Comparison of ENCODE assay signal across 8 cellular contexts in genomic region chr1:113928129-113928949, GRCh38. TPM values are rescaled to one million over a fixed set of nuclear protein-coding genes. Genes with fewer than 3 reads are reported as not detected.
A peak's percentile ranks its signal among the peaks of the same experiment; 100 is the strongest.
DNase-seq lines count a peak whose midpoint lies in the region; ATAC-seq and TF ChIP-seq lines count a peak whose summit lies in the region.

No MANE protein-coding gene starts in this region.

- CTCF ChIA-PET in MCF 10A (lab: Yijun Ruan, JAX): interaction anchor here (0.6 to 5.3 kb wide), 7 partner anchors 15 to 1212 kb away, joined by 3 to 48 read pairs (median 4); partner anchors contain the start of genes AP4B1 and DCLRE1B

- H3K9me3 ChIP-seq in liver (ENCODE audit: control insufficient read depth in 4 of 4, low read length in 3 of 4): no peaks in the 10 kb centered on the region
- no peaks in the 10 kb centered on the region for H3K9me3 ChIP-seq in tibial nerve

- H3K4me3 ChIP-seq in LNCaP clone FGC (ENCODE audit: low read depth, low read length): peak overlapping the region; percentile 92
- peak overlapping the region; percentile 65 to 97 (median 93) for H3K4me3 ChIP-seq in liver (ENCODE audit: low read depth in 1 of 3, low read length in 3 of 3)
- peak overlapping the region; percentile 90 to 97 (median 94) for H3K4me3 ChIP-seq in tibial nerve

- no peaks in the 10 kb centered on the region for H3K9me3 Mint-ChIP-seq in activated T-cell treated with anti-CD3 and anti-CD28 coated beads, Interleukin-2, amount 50 U/mL, for 72 hours
- H3K9me3 Mint-ChIP-seq in MCF 10A (ENCODE audit: unreplicated experiment): no peaks in the 10 kb centered on the region

- intact Hi-C loops in MCF 10A (cut with micrococcal nuclease): no loop called here

- H3K4me3 Mint-ChIP-seq in activated T-cell treated with anti-CD3 and anti-CD28 coated beads, Interleukin-2, amount 50 U/mL, for 72 hours: peak overlapping the region; percentile 92 to 94
- peak overlapping the region; percentile 95 for H3K4me3 Mint-ChIP-seq in MCF 10A (ENCODE audit: unreplicated experiment)

- H3K36me3 ChIP-seq in liver (ENCODE audit: control insufficient read depth in 4 of 4, insufficient read depth in 3 of 4, low read depth in 1 of 4, low read length in 3 of 4): no peaks in the 10 kb centered on the region
- H3K36me3 ChIP-seq in tibial nerve: no peaks in the 10 kb centered on the region

- no peak for ATAC-seq in activated T-cell treated with anti-CD3 and anti-CD28 coated beads, Interleukin-2, amount 50 U/mL, for 72 hours (replicated peaks in 1 of 2)

- H3K4me1 ChIP-seq in liver (ENCODE audit: control insufficient read depth in 4 of 4, insufficient read depth in 4 of 4, low read length in 3 of 4): peaks cover 5 to 39% (median 26%) of the 10 kb centered on the region in 4 donors
- peaks cover 0 to 41% (median 34%) of the 10 kb centered on the region in 4 donors for H3K4me1 ChIP-seq in tibial nerve

- POLR2A ChIA-PET in MCF 10A (lab: Yijun Ruan, JAX): interaction anchor here (0.5 to 9.2 kb wide), 15 partner anchors 8 to 829 kb away, joined by 3 to 228 read pairs (median 5); partner anchors contain the start of genes AP4B1, CSDE1, DCLRE1B and OLFML3

- TF ChIP-seq POLR2A in tibial nerve (IDR thresholded peaks at IDR 0.05): no peak

- 7% methylated on average over 7 of the region's 7 CpGs for WGBS in liver
- 20 to 24% methylated on average over 7 of the region's 7 CpGs for WGBS in tibial nerve, 2 donors

- peak overlapping the region; percentile 70 to 85 for H3K9ac ChIP-seq in liver (ENCODE audit: low read depth in 1 of 2, low read length in 2 of 2)

- peaks cover 5 to 6% of the 10 kb centered on the region in 2 donors for H3K36me3 Mint-ChIP-seq in activated T-cell treated with anti-CD3 and anti-CD28 coated beads, Interleukin-2, amount 50 U/mL, for 72 hours (ENCODE audit: insufficient read depth in 2 of 2)
- peaks cover 4% of the 10 kb centered on the region for H3K36me3 Mint-ChIP-seq in MCF 10A (ENCODE audit: insufficient read depth, unreplicated experiment)

- no peaks in the 10 kb centered on the region for H3K27me3 Mint-ChIP-seq in activated T-cell treated with anti-CD3 and anti-CD28 coated beads, Interleukin-2, amount 50 U/mL, for 72 hours (ENCODE audit: low read depth)
- no peaks in the 10 kb centered on the region for H3K27me3 Mint-ChIP-seq in MCF 10A (ENCODE audit: insufficient read depth, unreplicated experiment)

- peaks cover 53% of the 10 kb centered on the region for H3K4me1 Mint-ChIP-seq in activated T-cell treated with anti-CD3 and anti-CD28 coated beads, Interleukin-2, amount 50 U/mL, for 72 hours (ENCODE audit: low read depth)
- peaks cover 39% of the 10 kb centered on the region for H3K4me1 Mint-ChIP-seq in MCF 10A (ENCODE audit: insufficient read depth, unreplicated experiment)

- no peak for TF ChIP-seq RAD21 in liver (IDR thresholded peaks at IDR 0.05)

- TF ChIP-seq EP300 in tibial nerve (IDR thresholded peaks at IDR 0.05): no peak

- BruUV-seq in MCF 10A (replicated peaks; lab: Mats Ljungman, UMichigan): no TSS peak

- no peak for TF ChIP-seq CTCF in LNCaP clone FGC (IDR thresholded peaks at IDR 0.05; ENCODE audit: control insufficient read depth, extremely low read depth, insufficient read depth)
- no peak for TF ChIP-seq CTCF in MCF 10A (IDR thresholded peaks at IDR 0.05; ENCODE audit: unreplicated experiment)
- no peak for TF ChIP-seq CTCF in liver (IDR thresholded peaks at IDR 0.05; ENCODE audit: low read depth, low read length, missing input control)
- no peak for TF ChIP-seq CTCF in tibial nerve (IDR thresholded peaks at IDR 0.05)

- H3K27me3 ChIP-seq in liver (ENCODE audit: control insufficient read depth in 4 of 4, insufficient read depth in 4 of 4, low read length in 3 of 4) (no peaks in the 10 kb centered on the region), tibial nerve (no peaks in the 10 kb centered on the region)

- H3K27ac Mint-ChIP-seq in activated T-cell treated with anti-CD3 and anti-CD28 coated beads, Interleukin-2, amount 50 U/mL, for 72 hours: peak overlapping the region; percentile 94
- peak overlapping the region; percentile 97 for H3K27ac Mint-ChIP-seq in MCF 10A (ENCODE audit: low read depth, unreplicated experiment)

- H3K27ac ChIP-seq in liver (ENCODE audit: low read depth in 1 of 2, low read length in 2 of 2): peak overlapping the region; percentile 94 to 100
- peak overlapping the region; percentile 90 to 98 (median 94) for H3K27ac ChIP-seq in tibial nerve

- DNase-seq in activated T-cell treated with anti-CD3 and anti-CD28 coated beads, Interleukin-2, amount 50 U/mL, for 72 hours: no peak
- no peak for DNase-seq in activated T-cell treated with anti-CD3 and anti-CD28 coated beads, Interleukin-2, amount 50 U/mL, for 1 hour
- DNase-seq in LNCaP clone FGC (ENCODE audit: low read depth) (no peak), MCF 10A (ENCODE audit: unreplicated experiment) (no peak), tibial nerve (ENCODE audit: low spot score in 2 of 2) (no peak), NCI-H748 (lab: John Stamatoyannopoulos, UW; ENCODE audit: unreplicated experiment) (no peak)
- no peak for DNase-seq in activated CD4-positive, alpha-beta T cell treated with anti-CD3 and anti-CD28 coated beads, Interleukin-2, amount 50 U/mL, for 1 hour

TF ChIP-seq in liver, 16 proteins besides CTCF, POLR2A, EP300 and RAD21:
- TF ChIP-seq FOXA2 (IDR thresholded peaks at IDR 0.05) (no peak), GABPA (IDR thresholded peaks at IDR 0.05 in 1 of 2, conservative IDR thresholded peaks at IDR 0.05 in 1 of 2) (no peak), NR2F2 (IDR thresholded peaks at IDR 0.05) (no peak)
- TF ChIP-seq, protein P1, sequence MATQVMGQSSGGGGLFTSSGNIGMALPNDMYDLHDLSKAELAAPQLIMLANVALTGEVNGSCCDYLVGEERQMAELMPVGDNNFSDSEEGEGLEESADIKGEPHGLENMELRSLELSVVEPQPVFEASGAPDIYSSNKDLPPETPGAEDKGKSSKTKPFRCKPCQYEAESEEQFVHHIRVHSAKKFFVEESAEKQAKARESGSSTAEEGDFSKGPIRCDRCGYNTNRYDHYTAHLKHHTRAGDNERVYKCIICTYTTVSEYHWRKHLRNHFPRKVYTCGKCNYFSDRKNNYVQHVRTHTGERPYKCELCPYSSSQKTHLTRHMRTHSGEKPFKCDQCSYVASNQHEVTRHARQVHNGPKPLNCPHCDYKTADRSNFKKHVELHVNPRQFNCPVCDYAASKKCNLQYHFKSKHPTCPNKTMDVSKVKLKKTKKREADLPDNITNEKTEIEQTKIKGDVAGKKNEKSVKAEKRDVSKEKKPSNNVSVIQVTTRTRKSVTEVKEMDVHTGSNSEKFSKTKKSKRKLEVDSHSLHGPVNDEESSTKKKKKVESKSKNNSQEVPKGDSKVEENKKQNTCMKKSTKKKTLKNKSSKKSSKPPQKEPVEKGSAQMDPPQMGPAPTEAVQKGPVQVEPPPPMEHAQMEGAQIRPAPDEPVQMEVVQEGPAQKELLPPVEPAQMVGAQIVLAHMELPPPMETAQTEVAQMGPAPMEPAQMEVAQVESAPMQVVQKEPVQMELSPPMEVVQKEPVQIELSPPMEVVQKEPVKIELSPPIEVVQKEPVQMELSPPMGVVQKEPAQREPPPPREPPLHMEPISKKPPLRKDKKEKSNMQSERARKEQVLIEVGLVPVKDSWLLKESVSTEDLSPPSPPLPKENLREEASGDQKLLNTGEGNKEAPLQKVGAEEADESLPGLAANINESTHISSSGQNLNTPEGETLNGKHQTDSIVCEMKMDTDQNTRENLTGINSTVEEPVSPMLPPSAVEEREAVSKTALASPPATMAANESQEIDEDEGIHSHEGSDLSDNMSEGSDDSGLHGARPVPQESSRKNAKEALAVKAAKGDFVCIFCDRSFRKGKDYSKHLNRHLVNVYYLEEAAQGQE (IDR thresholded peaks at IDR 0.05): peak; percentile 2

RNA-seq across cellular contexts. Expression of gene HIPK1, which starts 0.8 kb away (rescaled TPM):
- total RNA-seq in activated T-cell treated with anti-CD3 and anti-CD28 coated beads, Interleukin-2, amount 50 U/mL, for 72 hours: 10 to 100 TPM; 74.4 to 75.6 TPM
- total RNA-seq in MCF 10A (2022) (46.7 and 50.2 TPM in 2 replicates), liver (10 to 100 TPM; 21.0 to 50.2 TPM), tibial nerve (10 to 100 TPM; 42.3 to 63.4 (median 53.0) TPM)
- polyA plus RNA-seq in liver: 1 to 10 TPM; 8.7 to 9.2 TPM

RNA-seq across cellular contexts. Expression of gene DCLRE1B, which starts 23.2 kb away (rescaled TPM):
- 10 to 100 TPM; 13.8 to 17.8 TPM for total RNA-seq in activated T-cell treated with anti-CD3 and anti-CD28 coated beads, Interleukin-2, amount 50 U/mL, for 72 hours
- total RNA-seq in MCF 10A (2022): 6.9 and 8.1 TPM in 2 replicates
- total RNA-seq in liver: 1 to 10 TPM; 1.0 to 6.6 TPM
- polyA plus RNA-seq in liver: 1 to 10 TPM in 1 of 2 donors, under 1 TPM in 1; 0.82 to 1.5 TPM
- 1 to 10 TPM; 3.5 to 7.2 (median 4.3) TPM for total RNA-seq in tibial nerve

RNA-seq across cellular contexts. Expression of gene AP4B1, which starts 23.7 kb away (rescaled TPM):
- total RNA-seq in activated T-cell treated with anti-CD3 and anti-CD28 coated beads, Interleukin-2, amount 50 U/mL, for 72 hours: 10 to 100 TPM; 50.5 to 68.8 TPM
- total RNA-seq in MCF 10A (2022) (20.4 and 21.3 TPM in 2 replicates), liver (10 to 100 TPM in 1 of 2 donors, 1 to 10 TPM in 1; 9.4 to 10.6 TPM), tibial nerve (10 to 100 TPM; 22.1 to 39.9 (median 34.5) TPM)
- 1 to 10 TPM; 4.3 to 4.6 TPM for polyA plus RNA-seq in liver

RNA-seq across cellular contexts. Expression of gene BCL2L15, which starts 41.0 kb away (rescaled TPM):
- total RNA-seq in activated T-cell treated with anti-CD3 and anti-CD28 coated beads, Interleukin-2, amount 50 U/mL, for 72 hours: 1 to 10 TPM; 1.3 to 1.7 TPM
- total RNA-seq in MCF 10A (2022) (0.27 and 2.3 TPM in 2 replicates), liver (under 1 TPM; 0.17 to 0.70 TPM), tibial nerve (under 1 TPM; 0.22 to 0.63 (median 0.35) TPM)
- polyA plus RNA-seq in liver: under 1 TPM; 0.04 to 0.06 TPM

RNA-seq across cellular contexts. Expression of gene OLFML3, which starts 50.9 kb away (rescaled TPM):
- total RNA-seq in activated T-cell treated with anti-CD3 and anti-CD28 coated beads, Interleukin-2, amount 50 U/mL, for 72 hours: 1 to 10 TPM in 1 of 2 donors, under 1 TPM in 1; 0.90 to 1.0 TPM
- 0.20 and 0.30 TPM in 2 replicates for total RNA-seq in MCF 10A (2022)
- total RNA-seq in liver: 10 to 100 TPM; 10.8 to 13.6 TPM
- polyA plus RNA-seq in liver: 10 to 100 TPM in 1 of 2 donors, 1 to 10 TPM in 1; 8.3 to 16.7 TPM
- 100 to 1,000 TPM in 1 of 4 donors, 10 to 100 TPM in 3; 19.2 to 168 (median 50.0) TPM for total RNA-seq in tibial nerve
